ENCODE assay signal across 8 cellular contexts in genomic region chr15:39920510-39921273, GRCh38. TPM values are rescaled to one million over a fixed set of nuclear protein-coding genes. Genes with fewer than 3 reads are reported as not detected.
DNase-seq lines count a peak whose midpoint lies in the region; ATAC-seq, FAIRE-seq and TF ChIP-seq lines count a peak whose summit lies in the region.

No MANE protein-coding gene starts in this region.

- DNase-seq in Ammon's horn (ENCODE audit: low spot score) (peak; percentile 85), NCI-H82 (lab: John Stamatoyannopoulos, UW) (peak; percentile 80), endothelial cell of umbilical vein (ENCODE audit: low read depth, low spot score) (peak; percentile 83), middle frontal gyrus (ENCODE audit: extremely low spot score, low spot score) (peak; percentile 75)
- peak; percentile 87 for DNase-seq in activated CD8-positive, alpha-beta memory T cell treated with anti-CD3 and anti-CD28 coated beads, Interleukin-2, amount 50 U/mL, for 4 hours
- DNase-seq in stimulated activated CD8-positive, alpha-beta memory T cell treated with anti-CD3 and anti-CD28 coated beads, Interleukin-2, amount 100 ng/mL, for 1 hour (ENCODE audit: low read depth in 2 of 2): peak; percentile 50 to 64

- no peaks in the 10 kb centered on the region for H3K27me3 ChIP-seq in endothelial cell of umbilical vein (ENCODE audit: control insufficient read depth in 2 of 2, insufficient read depth in 2 of 2, low read length in 2 of 2)

- no peaks in the 10 kb centered on the region for H3K36me3 ChIP-seq in endothelial cell of umbilical vein (ENCODE audit: control insufficient read depth in 2 of 2, extremely low read depth in 1 of 2, insufficient read depth in 2 of 2, low read length in 2 of 2)

- H3K9me1 ChIP-seq in endothelial cell of umbilical vein (replicated peaks; ENCODE audit: control insufficient read depth, extremely low read depth, insufficient read depth, low read length): no peaks in the 10 kb centered on the region

- FAIRE-seq in endothelial cell of umbilical vein (lab: Jason Lieb, UNC): peak; percentile 72

- peak overlapping the region; percentile 95 for H2AFZ ChIP-seq in endothelial cell of umbilical vein (ENCODE audit: low read depth, low read length)

- TF ChIP-seq POLR2A in endothelial cell of umbilical vein (IDR thresholded peaks at IDR 0.05; ENCODE audit: low read depth, low read length): peak; percentile 73

- peaks cover 21% of the 10 kb centered on the region for H3K4me1 ChIP-seq in endothelial cell of umbilical vein (ENCODE audit: control insufficient read depth, extremely low read depth, insufficient read depth, low read length)

- CTCF ChIA-PET in endothelial cell of umbilical vein (lab: Charles Lee): interaction anchor here (1.3 to 4.1 kb wide), 6 partner anchors 11 to 117 kb away, joined by 3 to 31 read pairs (median 6); partner anchors contain the start of gene EIF2AK4

- H3K9ac ChIP-seq in endothelial cell of umbilical vein (replicated peaks; ENCODE audit: extremely low read depth, insufficient read depth, low read length): peak overlapping the region; percentile 95

- intact Hi-C loops in endothelial cell of umbilical vein (cut with micrococcal nuclease): loop anchor here (1.0 to 10.0 kb wide), 3 partner anchors 14 to 296 kb away; partner anchors contain the start of gene EIF2AK4

- H3K4me2 ChIP-seq in endothelial cell of umbilical vein (ENCODE audit: insufficient read depth, low read length): peak overlapping the region; percentile 99

- no peaks in the 10 kb centered on the region for H3K9me3 ChIP-seq in endothelial cell of umbilical vein (replicated peaks; ENCODE audit: control insufficient read depth, insufficient read depth, low read length)

- H4K20me1 ChIP-seq in endothelial cell of umbilical vein (replicated peaks; ENCODE audit: control insufficient read depth, extremely low read depth, insufficient read depth, low read length): no peaks in the 10 kb centered on the region

- peak overlapping the region; percentile 77 to 93 (median 79) for H3K4me3 ChIP-seq in endothelial cell of umbilical vein (replicated peaks in 1 of 3; ENCODE audit: insufficient read depth in 1 of 3, low read depth in 1 of 3, low read length in 3 of 3)

- peak in 1 of 2 donors; percentile 5 for TF ChIP-seq CTCF in endothelial cell of umbilical vein (IDR thresholded peaks at IDR 0.05; ENCODE audit: extremely low read depth in 1 of 2, insufficient read depth in 1 of 2, low read depth in 1 of 2, low read length in 2 of 2)

- dilution Hi-C loops in endothelial cell of umbilical vein (cut with MboI; ENCODE audit: extremely low pct_ligation_motif_present, low sequenced_read_pairs): no loop called here

- no TSS peak for BruUV-seq in endothelial cell of umbilical vein (replicated peaks; lab: Mats Ljungman, UMichigan)

- H3K27ac ChIP-seq in endothelial cell of umbilical vein (ENCODE audit: insufficient read depth, low read depth, low read length): peak overlapping the region; percentile 82

- peaks cover 28% of the 10 kb centered on the region for H3K79me2 ChIP-seq in endothelial cell of umbilical vein (ENCODE audit: control insufficient read depth, insufficient read depth, low read length)

- POLR2A ChIA-PET in endothelial cell of umbilical vein (lab: Charles Lee): interaction anchor here (1.0 to 4.2 kb wide), 4 partner anchors 13 to 55 kb away, joined by 3 to 21 read pairs (median 5); partner anchors contain the start of gene EIF2AK4

- ATAC-seq in GM19043 (IDR thresholded peaks at IDR 0.05; ENCODE audit: low read depth, unreplicated experiment) (peak; percentile 70), HG03280 (IDR thresholded peaks at IDR 0.05; ENCODE audit: unreplicated experiment) (peak; percentile 91)

TF ChIP-seq in endothelial cell of umbilical vein, 7 proteins besides CTCF, POLR2A, EP300 and RAD21:
- peak; percentile 75 for TF ChIP-seq MYC (IDR thresholded peaks at IDR 0.05; ENCODE audit: low read depth, low read length)
- TF ChIP-seq GATA2 (IDR thresholded peaks at IDR 0.05; ENCODE audit: insufficient read depth, insufficient read length, low read depth, low read length): no peak
- TF ChIP-seq JUN (IDR thresholded peaks at IDR 0.05; ENCODE audit: borderline replicate concordance, insufficient read depth, insufficient read length, low read depth): no peak
- TF ChIP-seq EZH2 (IDR thresholded peaks at IDR 0.05; ENCODE audit: borderline replicate concordance, low read depth, low read length, severe bottlenecking): no peak
- no peak for TF ChIP-seq FOS (IDR thresholded peaks at IDR 0.05; ENCODE audit: borderline replicate concordance, insufficient read depth, low read length)
- TF ChIP-seq, protein P1, sequence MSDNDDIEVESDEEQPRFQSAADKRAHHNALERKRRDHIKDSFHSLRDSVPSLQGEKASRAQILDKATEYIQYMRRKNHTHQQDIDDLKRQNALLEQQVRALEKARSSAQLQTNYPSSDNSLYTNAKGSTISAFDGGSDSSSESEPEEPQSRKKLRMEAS (IDR thresholded peaks at IDR 0.05; ENCODE audit: insufficient read depth, insufficient read length): peak; percentile 80
- peak; percentile 92 for TF ChIP-seq POLR2AphosphoS5 (IDR thresholded peaks at IDR 0.05; ENCODE audit: insufficient read depth, low read depth, low read length)

RNA-seq across cellular contexts. Expression of gene GPR176, which starts 0.6 kb away (rescaled TPM):
- 35.3 and 39.8 TPM in 2 replicates for total RNA-seq in endothelial cell of umbilical vein
- 68.7 and 85.3 TPM in 2 replicates for polyA plus RNA-seq in endothelial cell of umbilical vein
- polyA plus RNA-seq in endothelial cell of umbilical vein (2011; cell fraction: cytosol; rRNA removed): 33.2 and 34.2 TPM in 2 replicates
- 24.9 and 36.3 TPM in 2 replicates for polyA plus RNA-seq in endothelial cell of umbilical vein (2011; cell fraction: nucleus; rRNA removed)
- 21.5 and 30.0 TPM in 2 replicates for polyA plus RNA-seq in endothelial cell of umbilical vein (2012)
- 225 and 237 TPM in 2 replicates for polyA minus RNA-seq in endothelial cell of umbilical vein
- polyA minus RNA-seq in endothelial cell of umbilical vein (2011; cell fraction: cytosol; rRNA and poly(A)+ RNA removed): 6.9 TPM
- 34.5 and 45.4 TPM in 2 replicates for polyA minus RNA-seq in endothelial cell of umbilical vein (2011; cell fraction: nucleus; rRNA and poly(A)+ RNA removed)

RNA-seq across cellular contexts. Expression of gene EIF2AK4, which starts 13.2 kb away (rescaled TPM):
- 51.6 and 55.0 TPM in 2 replicates for total RNA-seq in endothelial cell of umbilical vein
- 30.1 and 33.5 TPM in 2 replicates for polyA plus RNA-seq in endothelial cell of umbilical vein
- 41.4 and 48.4 TPM in 2 replicates for polyA plus RNA-seq in endothelial cell of umbilical vein (2011; cell fraction: cytosol; rRNA removed)
- 37.2 and 39.8 TPM in 2 replicates for polyA plus RNA-seq in endothelial cell of umbilical vein (2011; cell fraction: nucleus; rRNA removed)
- 43.3 and 54.0 TPM in 2 replicates for polyA plus RNA-seq in endothelial cell of umbilical vein (2012)
- 73.3 and 77.4 TPM in 2 replicates for polyA minus RNA-seq in endothelial cell of umbilical vein
- 22.7 TPM for polyA minus RNA-seq in endothelial cell of umbilical vein (2011; cell fraction: cytosol; rRNA and poly(A)+ RNA removed)
- polyA minus RNA-seq in endothelial cell of umbilical vein (2011; cell fraction: nucleus; rRNA and poly(A)+ RNA removed): 54.0 and 72.1 TPM in 2 replicates

Comparison
In these comparisons a context has a peak if more than half of its experiments do, and no peak if none do; other contexts are left out.
1. Peak in every context shown above with its lines: DNase-seq, ATAC-seq, H3K4me3 ChIP-seq and H3K27ac ChIP-seq.